28 cellular contexts compared by ENCODE assay signal in genomic region chr11:131549099-131549498, GRCh38.
"Had no signal": no experiment of that assay in that cellular context is flagged by ENCODE, and none has a peak within 500 bp of the region (broad histone marks: within the 10 kb centered on the region; RNA-seq: fewer than 3 reads in every experiment).

No MANE protein-coding gene starts in this region.

- H3K9me3 ChIP-seq: stomach, suprapubic skin, testis, thoracic aorta, thyroid gland, tibial artery, tibial nerve, transverse colon, upper lobe of left lung, upper lobe of right lung, vagina had no signal

- H3K4me3 Mint-ChIP-seq: stimulated activated effector memory CD8-positive, alpha-beta T cell treated with anti-CD3 and anti-CD28 coated beads, Interleukin-12 subunit alpha, Interleukin-12 subunit beta, amount 100 ng/mL, for 72 hours; stimulated activated memory B cell treated with anti-CD40 and anti-IgM and Interleukin-4, amounts not matched to agents 10 μg/mL and 1 μg/mL and 100 μg/mL, for 72 hours; stimulated activated naive B cell treated with anti-CD40 and anti-IgM and Interleukin-4, amounts not matched to agents 10 μg/mL and 1 μg/mL and 100 μg/mL, for 72 hours; stimulated activated naive CD8-positive, alpha-beta T cell treated with anti-CD3 and anti-CD28 coated beads, Interleukin-15, amount 100 ng/mL, for 72 hours; stimulated activated naive CD8-positive, alpha-beta T cell treated with anti-CD3 and anti-CD28 coated beads, Interleukin-15, Interleukin-2, amounts not matched to agents 100 ng/mL and 50 ng/mL, for 24 hours; type B pancreatic cell had no signal

- H3K27me3 Mint-ChIP-seq: stimulated activated memory B cell treated with anti-CD40 and anti-IgM and Interleukin-4, amounts not matched to agents 10 μg/mL and 1 μg/mL and 100 μg/mL, for 72 hours; stimulated activated naive B cell treated with anti-CD40 and anti-IgM and Interleukin-4, amounts not matched to agents 10 μg/mL and 1 μg/mL and 100 μg/mL, for 72 hours; stimulated activated naive CD8-positive, alpha-beta T cell treated with anti-CD3 and anti-CD28 coated beads, Interleukin-15, Interleukin-2, amounts not matched to agents 100 ng/mL and 50 ng/mL, for 24 hours had no signal

- ATAC-seq: stimulated activated effector memory CD8-positive, alpha-beta T cell treated with anti-CD3 and anti-CD28 coated beads, Interleukin-12 subunit alpha, Interleukin-12 subunit beta, amount 100 ng/mL, for 72 hours; stimulated activated memory B cell treated with anti-CD40 and anti-IgM and Interleukin-4, amounts not matched to agents 10 μg/mL and 1 μg/mL and 100 μg/mL, for 72 hours; stimulated activated naive B cell treated with anti-CD40 and anti-IgM and Interleukin-4, amounts not matched to agents 10 μg/mL and 1 μg/mL and 100 μg/mL, for 72 hours; stimulated activated naive CD8-positive, alpha-beta T cell treated with anti-CD3 and anti-CD28 coated beads, Interleukin-15, amount 100 ng/mL, for 72 hours; stimulated activated naive CD8-positive, alpha-beta T cell treated with anti-CD3 and anti-CD28 coated beads, Interleukin-15, Interleukin-2, amounts not matched to agents 100 U/mL and 50 U/mL, for 24 hours; upper lobe of right lung had no signal

- H3K36me3 ChIP-seq: stomach, suprapubic skin, thoracic aorta, thyroid gland, tibial artery, tibial nerve, transverse colon, upper lobe of left lung, upper lobe of right lung, vagina had no signal

- H3K9me3 Mint-ChIP-seq: type B pancreatic cell had no signal

- FAIRE-seq: urothelium cell line had no signal

- DNase-seq: stimulated activated CD4-positive, alpha-beta T cell treated with anti-CD3 and anti-CD28 coated beads, Interleukin-2, amount 100 ng/mL, for 48 hours; stimulated activated CD4-positive, alpha-beta T cell treated with anti-CD3 and anti-CD28 coated beads, Interleukin-4, amount 100 ng/mL, for 1 hour; stimulated activated CD4-positive, alpha-beta T cell treated with anti-CD3 and anti-CD28 coated beads, Interleukin-4, amount 100 ng/mL, for 24 hours; stimulated activated CD4-positive, alpha-beta T cell treated with anti-CD3 and anti-CD28 coated beads, Interleukin-4, amount 100 ng/mL, for 4 hours; stimulated activated CD8-positive, alpha-beta memory T cell treated with anti-CD3 and anti-CD28 coated beads, Interleukin-4, amount 100 ng/mL, for 48 hours; stimulated activated naive B cell treated with anti-CD40 and anti-IgM and Interleukin-4, amounts not matched to agents 10 μg/mL and 1 μg/mL and 100 μg/mL, for 72 hours; stimulated activated naive CD4-positive, alpha-beta T cell; stimulated activated naive CD4-positive, alpha-beta T cell treated with Interleukin-2 at 50 U/mL for 16 hours; stimulated activated naive CD8-positive, alpha-beta T cell treated with anti-CD3 and anti-CD28 coated beads, Interleukin-15, amount 100 ng/mL, for 72 hours; stimulated activated naive CD8-positive, alpha-beta T cell treated with anti-CD3 and anti-CD28 coated beads, Interleukin-15, Interleukin-2, amounts not matched to agents 100 U/mL and 50 U/mL, for 24 hours; stomach; substantia nigra; testis; thyroid gland; tibial artery; transverse colon; trophoblast cell; upper lobe of left lung; upper lobe of right lung had no signal

- H3K4me3 ChIP-seq: stomach, suprapubic skin, testis, thoracic aorta, thyroid gland, tibial artery, tibial nerve, transverse colon, upper lobe of left lung, upper lobe of right lung, vagina had no signal

- H3K4me1 ChIP-seq: stomach, suprapubic skin, testis, thyroid gland, tibial artery, tibial nerve, transverse colon, upper lobe of left lung, upper lobe of right lung, vagina had no signal

- H3K4me1 Mint-ChIP-seq: stimulated activated memory B cell treated with anti-CD40 and anti-IgM and Interleukin-4, amounts not matched to agents 10 μg/mL and 1 μg/mL and 100 μg/mL, for 72 hours; stimulated activated naive B cell treated with anti-CD40 and anti-IgM and Interleukin-4, amounts not matched to agents 10 μg/mL and 1 μg/mL and 100 μg/mL, for 72 hours; stimulated activated naive CD8-positive, alpha-beta T cell treated with anti-CD3 and anti-CD28 coated beads, Interleukin-15, amount 100 ng/mL, for 72 hours had no signal

- H3K27ac Mint-ChIP-seq: stimulated activated effector memory CD8-positive, alpha-beta T cell treated with anti-CD3 and anti-CD28 coated beads, Interleukin-12 subunit alpha, Interleukin-12 subunit beta, amount 100 ng/mL, for 72 hours; stimulated activated memory B cell treated with anti-CD40 and anti-IgM and Interleukin-4, amounts not matched to agents 10 μg/mL and 1 μg/mL and 100 μg/mL, for 72 hours; stimulated activated naive B cell treated with anti-CD40 and anti-IgM and Interleukin-4, amounts not matched to agents 10 μg/mL and 1 μg/mL and 100 μg/mL, for 72 hours; stimulated activated naive CD8-positive, alpha-beta T cell treated with anti-CD3 and anti-CD28 coated beads, Interleukin-15, amount 100 ng/mL, for 72 hours; stimulated activated naive CD8-positive, alpha-beta T cell treated with anti-CD3 and anti-CD28 coated beads, Interleukin-15, Interleukin-2, amounts not matched to agents 100 ng/mL and 50 ng/mL, for 24 hours; type B pancreatic cell had no signal

- H3K27ac ChIP-seq: stomach, suprapubic skin, testis, thoracic aorta, thyroid gland, tibial artery, tibial nerve, transverse colon, upper lobe of left lung, upper lobe of right lung, vagina had no signal

- H3K27me3 ChIP-seq: testis, thyroid gland, tibial nerve, transverse colon, upper lobe of left lung, upper lobe of right lung, vagina had no signal

- H3K36me3 Mint-ChIP-seq: stimulated activated effector memory CD8-positive, alpha-beta T cell treated with anti-CD3 and anti-CD28 coated beads, Interleukin-12 subunit alpha, Interleukin-12 subunit beta, amount 100 ng/mL, for 72 hours; stimulated activated memory B cell treated with anti-CD40 and anti-IgM and Interleukin-4, amounts not matched to agents 10 μg/mL and 1 μg/mL and 100 μg/mL, for 72 hours; stimulated activated naive B cell treated with anti-CD40 and anti-IgM and Interleukin-4, amounts not matched to agents 10 μg/mL and 1 μg/mL and 100 μg/mL, for 72 hours; type B pancreatic cell had no signal
